Comparison of ENCODE assay signal across 1 cellular context in the genomic region with DNA sequence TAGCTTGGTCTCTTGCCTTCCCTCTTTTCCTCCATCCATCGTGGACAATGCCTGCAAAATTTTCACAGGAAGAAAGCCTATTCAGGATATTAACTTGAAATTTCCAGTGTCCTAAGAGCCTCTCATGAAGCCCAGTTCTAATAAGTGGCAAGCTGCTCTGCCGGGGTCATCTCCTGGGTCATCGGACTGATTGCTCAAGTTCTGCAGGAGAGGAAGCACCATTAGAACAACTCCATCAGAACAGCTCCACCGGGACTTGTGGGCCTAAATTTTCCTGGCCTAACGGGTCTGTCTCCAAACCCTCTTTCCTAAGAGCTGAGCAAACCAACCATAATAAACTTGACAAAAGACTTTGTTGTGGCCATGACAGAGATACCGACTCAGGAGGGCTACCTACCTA.
TF ChIP-seq lines count a peak whose summit lies in the region.

No MANE protein-coding gene starts in this region.

TF ChIP-seq in liver, 16 proteins besides CTCF, POLR2A, EP300 and RAD21:
- TF ChIP-seq FOXA2 (IDR thresholded peaks at IDR 0.05) (no peak), EGR1 (IDR thresholded peaks at IDR 0.05; ENCODE audit: low read depth in 2 of 2) (no peak), TAF1 (conservative IDR thresholded peaks at IDR 0.05) (no peak), SP1 (IDR thresholded peaks at IDR 0.05) (peak; percentile 45), RXRA (IDR thresholded peaks at IDR 0.05) (peak; percentile 63 to 77), YY1 (IDR thresholded peaks at IDR 0.05) (no peak), ZBTB33 (IDR thresholded peaks at IDR 0.05) (no peak), GABPA (IDR thresholded peaks at IDR 0.05 in 1 of 2, conservative IDR thresholded peaks at IDR 0.05 in 1 of 2) (no peak), HNF4G (IDR thresholded peaks at IDR 0.05) (no peak), HNF4A (conservative IDR thresholded peaks at IDR 0.05) (peak; percentile 41 to 62), ATF3 (IDR thresholded peaks at IDR 0.05) (no peak), FOXA1 (IDR thresholded peaks at IDR 0.05) (no peak), NR2F2 (IDR thresholded peaks at IDR 0.05) (peak; percentile 29), JUND (IDR thresholded peaks at IDR 0.05) (no peak)
- TF ChIP-seq, protein P1, sequence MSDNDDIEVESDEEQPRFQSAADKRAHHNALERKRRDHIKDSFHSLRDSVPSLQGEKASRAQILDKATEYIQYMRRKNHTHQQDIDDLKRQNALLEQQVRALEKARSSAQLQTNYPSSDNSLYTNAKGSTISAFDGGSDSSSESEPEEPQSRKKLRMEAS (IDR thresholded peaks at IDR 0.05), result no peak
- TF ChIP-seq, protein P2, sequence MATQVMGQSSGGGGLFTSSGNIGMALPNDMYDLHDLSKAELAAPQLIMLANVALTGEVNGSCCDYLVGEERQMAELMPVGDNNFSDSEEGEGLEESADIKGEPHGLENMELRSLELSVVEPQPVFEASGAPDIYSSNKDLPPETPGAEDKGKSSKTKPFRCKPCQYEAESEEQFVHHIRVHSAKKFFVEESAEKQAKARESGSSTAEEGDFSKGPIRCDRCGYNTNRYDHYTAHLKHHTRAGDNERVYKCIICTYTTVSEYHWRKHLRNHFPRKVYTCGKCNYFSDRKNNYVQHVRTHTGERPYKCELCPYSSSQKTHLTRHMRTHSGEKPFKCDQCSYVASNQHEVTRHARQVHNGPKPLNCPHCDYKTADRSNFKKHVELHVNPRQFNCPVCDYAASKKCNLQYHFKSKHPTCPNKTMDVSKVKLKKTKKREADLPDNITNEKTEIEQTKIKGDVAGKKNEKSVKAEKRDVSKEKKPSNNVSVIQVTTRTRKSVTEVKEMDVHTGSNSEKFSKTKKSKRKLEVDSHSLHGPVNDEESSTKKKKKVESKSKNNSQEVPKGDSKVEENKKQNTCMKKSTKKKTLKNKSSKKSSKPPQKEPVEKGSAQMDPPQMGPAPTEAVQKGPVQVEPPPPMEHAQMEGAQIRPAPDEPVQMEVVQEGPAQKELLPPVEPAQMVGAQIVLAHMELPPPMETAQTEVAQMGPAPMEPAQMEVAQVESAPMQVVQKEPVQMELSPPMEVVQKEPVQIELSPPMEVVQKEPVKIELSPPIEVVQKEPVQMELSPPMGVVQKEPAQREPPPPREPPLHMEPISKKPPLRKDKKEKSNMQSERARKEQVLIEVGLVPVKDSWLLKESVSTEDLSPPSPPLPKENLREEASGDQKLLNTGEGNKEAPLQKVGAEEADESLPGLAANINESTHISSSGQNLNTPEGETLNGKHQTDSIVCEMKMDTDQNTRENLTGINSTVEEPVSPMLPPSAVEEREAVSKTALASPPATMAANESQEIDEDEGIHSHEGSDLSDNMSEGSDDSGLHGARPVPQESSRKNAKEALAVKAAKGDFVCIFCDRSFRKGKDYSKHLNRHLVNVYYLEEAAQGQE (IDR thresholded peaks at IDR 0.05), result no peak
